ENCODE assay signal across 1 cellular context in the genomic region with DNA sequence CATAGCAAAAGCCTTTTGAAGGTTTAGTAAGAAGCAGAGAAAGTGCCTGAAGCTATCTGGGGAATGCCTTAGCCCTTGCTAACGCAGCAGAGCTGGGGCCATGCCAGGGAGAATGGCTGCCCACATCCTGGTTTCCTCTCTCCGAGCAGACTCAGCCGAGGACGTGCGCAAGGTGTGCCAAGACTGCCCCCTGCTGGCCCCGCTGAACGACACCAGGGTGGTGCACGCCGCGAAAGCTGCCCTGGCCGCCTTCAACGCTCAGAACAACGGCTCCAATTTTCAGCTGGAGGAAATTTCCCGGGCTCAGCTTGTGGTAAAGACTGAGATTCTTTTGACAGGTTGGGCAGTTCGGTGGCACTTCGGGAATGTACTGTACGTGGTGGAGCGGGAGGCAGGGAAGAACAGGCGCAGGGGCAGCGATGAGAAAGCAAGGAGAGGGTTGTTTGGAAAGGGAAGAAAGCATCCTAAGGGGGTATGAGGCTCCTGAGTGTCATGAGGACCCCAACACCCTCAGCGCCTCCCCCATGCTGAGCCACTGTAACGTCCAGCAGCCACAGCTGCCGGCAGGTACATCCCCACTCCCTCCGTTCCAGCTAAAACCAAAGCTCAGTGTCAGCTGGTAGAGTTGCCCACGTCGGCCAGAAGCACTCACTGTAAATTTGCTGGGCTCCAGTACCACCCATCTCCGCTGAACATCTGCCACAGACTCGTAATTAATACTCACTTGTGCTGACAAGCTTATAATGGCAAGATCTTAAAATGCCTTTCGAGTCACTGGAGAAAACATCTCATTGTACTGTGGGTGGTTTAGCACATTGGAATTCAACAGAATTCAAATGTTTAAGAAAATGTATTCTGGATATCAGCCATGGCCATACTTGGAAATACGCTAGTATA.
TF ChIP-seq lines count a peak whose summit lies in the region.

No MANE protein-coding gene starts in this region.

TF ChIP-seq in K562, 482 proteins besides CTCF, POLR2A, EP300 and RAD21 (continued from another document and continues in another):
- TF ChIP-seq KLF16 (IDR thresholded peaks at IDR 0.05) (no peak), STAG1 (CRISPR knock-in tag; IDR thresholded peaks at IDR 0.05; ENCODE audit: borderline replicate concordance) (peak; percentile 65; the same call in 1 of the 2 replicates), BCL6 (CRISPR knock-in tag; IDR thresholded peaks at IDR 0.05) (no peak), ZBTB1 (CRISPR knock-in tag; IDR thresholded peaks at IDR 0.05; ENCODE audit: borderline replicate concordance, low read depth) (no peak), ZNF583 (CRISPR knock-in tag; IDR thresholded peaks at IDR 0.05) (no peak), TCF3 (CRISPR knock-in tag; IDR thresholded peaks at IDR 0.05) (no peak), FOXJ2 (tag; IDR thresholded peaks at IDR 0.05) (no peak), PURB (CRISPR knock-in tag; IDR thresholded peaks at IDR 0.05; ENCODE audit: low read depth) (no peak), RCOR1 (IDR thresholded peaks at IDR 0.05; ENCODE audit: borderline replicate concordance in 1 of 2, low read depth in 2 of 2, low read length in 2 of 2) (0 out of 4 replicates have a peak, but pooled peaks of 1 of the 2 experiments have one; percentile 29), MBD2 (IDR thresholded peaks at IDR 0.05; ENCODE audit: borderline replicate concordance, low read depth) (no peak), SP2 (IDR thresholded peaks at IDR 0.05; ENCODE audit: extremely low read depth, low read depth, low read length, poor library complexity, severe bottlenecking) (no peak), EP400 (IDR thresholded peaks at IDR 0.05) (no peak), NR2F6 (CRISPR knock-in tag; IDR thresholded peaks at IDR 0.05) (no peak), MTA3 (IDR thresholded peaks at IDR 0.05; ENCODE audit: borderline replicate concordance) (no peak; the same call in 1 of the 2 replicates), SMAD1 (IDR thresholded peaks at IDR 0.05; ENCODE audit: low read depth, low read length, partially characterized antibody) (no peak), CBFA2T2 (conservative IDR thresholded peaks at IDR 0.05) (no peak), ZNF23 (CRISPR knock-in tag; IDR thresholded peaks at IDR 0.05) (no peak), ZNF644 (tag; IDR thresholded peaks at IDR 0.05; ENCODE audit: low read depth) (no peak), WHSC1 (IDR thresholded peaks at IDR 0.05; ENCODE audit: low read length) (no peak), JUN (IDR thresholded peaks at IDR 0.05; ENCODE audit: borderline replicate concordance, low read depth, low read length) (0 out of 2 replicates have a peak, but pooled peaks have one; percentile 28), JUN (CRISPR knock-in tag; IDR thresholded peaks at IDR 0.05; ENCODE audit: borderline replicate concordance) (no peak), HNRNPL (IDR thresholded peaks at IDR 0.05; ENCODE audit: low read depth, low read length) (no peak), ZNF224 (CRISPR knock-in tag; IDR thresholded peaks at IDR 0.05) (no peak), ZKSCAN8 (CRISPR knock-in tag; IDR thresholded peaks at IDR 0.05) (no peak), NCOA1 (IDR thresholded peaks at IDR 0.05; ENCODE audit: low read depth) (no peak), HDAC1 (IDR thresholded peaks at IDR 0.05) (no peak), HDAC8 (tag; IDR thresholded peaks at IDR 0.05) (no peak)
- TF ChIP-seq, protein P1, sequence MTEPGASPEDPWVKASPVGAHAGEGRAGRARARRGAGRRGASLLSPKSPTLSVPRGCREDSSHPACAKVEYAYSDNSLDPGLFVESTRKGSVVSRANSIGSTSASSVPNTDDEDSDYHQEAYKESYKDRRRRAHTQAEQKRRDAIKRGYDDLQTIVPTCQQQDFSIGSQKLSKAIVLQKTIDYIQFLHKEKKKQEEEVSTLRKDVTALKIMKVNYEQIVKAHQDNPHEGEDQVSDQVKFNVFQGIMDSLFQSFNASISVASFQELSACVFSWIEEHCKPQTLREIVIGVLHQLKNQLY (CRISPR knock-in tag; conservative IDR thresholded peaks at IDR 0.05): no peak
- TF ChIP-seq, protein P2, sequence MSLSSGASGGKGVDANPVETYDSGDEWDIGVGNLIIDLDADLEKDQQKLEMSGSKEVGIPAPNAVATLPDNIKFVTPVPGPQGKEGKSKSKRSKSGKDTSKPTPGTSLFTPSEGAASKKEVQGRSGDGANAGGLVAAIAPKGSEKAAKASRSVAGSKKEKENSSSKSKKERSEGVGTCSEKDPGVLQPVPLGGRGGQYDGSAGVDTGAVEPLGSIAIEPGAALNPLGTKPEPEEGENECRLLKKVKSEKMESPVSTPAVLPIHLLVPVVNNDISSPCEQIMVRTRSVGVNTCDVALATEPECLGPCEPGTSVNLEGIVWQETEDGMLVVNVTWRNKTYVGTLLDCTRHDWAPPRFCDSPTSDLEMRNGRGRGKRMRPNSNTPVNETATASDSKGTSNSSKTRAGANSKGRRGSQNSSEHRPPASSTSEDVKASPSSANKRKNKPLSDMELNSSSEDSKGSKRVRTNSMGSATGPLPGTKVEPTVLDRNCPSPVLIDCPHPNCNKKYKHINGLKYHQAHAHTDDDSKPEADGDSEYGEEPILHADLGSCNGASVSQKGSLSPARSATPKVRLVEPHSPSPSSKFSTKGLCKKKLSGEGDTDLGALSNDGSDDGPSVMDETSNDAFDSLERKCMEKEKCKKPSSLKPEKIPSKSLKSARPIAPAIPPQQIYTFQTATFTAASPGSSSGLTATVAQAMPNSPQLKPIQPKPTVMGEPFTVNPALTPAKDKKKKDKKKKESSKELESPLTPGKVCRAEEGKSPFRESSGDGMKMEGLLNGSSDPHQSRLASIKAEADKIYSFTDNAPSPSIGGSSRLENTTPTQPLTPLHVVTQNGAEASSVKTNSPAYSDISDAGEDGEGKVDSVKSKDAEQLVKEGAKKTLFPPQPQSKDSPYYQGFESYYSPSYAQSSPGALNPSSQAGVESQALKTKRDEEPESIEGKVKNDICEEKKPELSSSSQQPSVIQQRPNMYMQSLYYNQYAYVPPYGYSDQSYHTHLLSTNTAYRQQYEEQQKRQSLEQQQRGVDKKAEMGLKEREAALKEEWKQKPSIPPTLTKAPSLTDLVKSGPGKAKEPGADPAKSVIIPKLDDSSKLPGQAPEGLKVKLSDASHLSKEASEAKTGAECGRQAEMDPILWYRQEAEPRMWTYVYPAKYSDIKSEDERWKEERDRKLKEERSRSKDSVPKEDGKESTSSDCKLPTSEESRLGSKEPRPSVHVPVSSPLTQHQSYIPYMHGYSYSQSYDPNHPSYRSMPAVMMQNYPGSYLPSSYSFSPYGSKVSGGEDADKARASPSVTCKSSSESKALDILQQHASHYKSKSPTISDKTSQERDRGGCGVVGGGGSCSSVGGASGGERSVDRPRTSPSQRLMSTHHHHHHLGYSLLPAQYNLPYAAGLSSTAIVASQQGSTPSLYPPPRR (CRISPR knock-in tag; IDR thresholded peaks at IDR 0.05; ENCODE audit: borderline replicate concordance): no peak
- TF ChIP-seq, protein P3, sequence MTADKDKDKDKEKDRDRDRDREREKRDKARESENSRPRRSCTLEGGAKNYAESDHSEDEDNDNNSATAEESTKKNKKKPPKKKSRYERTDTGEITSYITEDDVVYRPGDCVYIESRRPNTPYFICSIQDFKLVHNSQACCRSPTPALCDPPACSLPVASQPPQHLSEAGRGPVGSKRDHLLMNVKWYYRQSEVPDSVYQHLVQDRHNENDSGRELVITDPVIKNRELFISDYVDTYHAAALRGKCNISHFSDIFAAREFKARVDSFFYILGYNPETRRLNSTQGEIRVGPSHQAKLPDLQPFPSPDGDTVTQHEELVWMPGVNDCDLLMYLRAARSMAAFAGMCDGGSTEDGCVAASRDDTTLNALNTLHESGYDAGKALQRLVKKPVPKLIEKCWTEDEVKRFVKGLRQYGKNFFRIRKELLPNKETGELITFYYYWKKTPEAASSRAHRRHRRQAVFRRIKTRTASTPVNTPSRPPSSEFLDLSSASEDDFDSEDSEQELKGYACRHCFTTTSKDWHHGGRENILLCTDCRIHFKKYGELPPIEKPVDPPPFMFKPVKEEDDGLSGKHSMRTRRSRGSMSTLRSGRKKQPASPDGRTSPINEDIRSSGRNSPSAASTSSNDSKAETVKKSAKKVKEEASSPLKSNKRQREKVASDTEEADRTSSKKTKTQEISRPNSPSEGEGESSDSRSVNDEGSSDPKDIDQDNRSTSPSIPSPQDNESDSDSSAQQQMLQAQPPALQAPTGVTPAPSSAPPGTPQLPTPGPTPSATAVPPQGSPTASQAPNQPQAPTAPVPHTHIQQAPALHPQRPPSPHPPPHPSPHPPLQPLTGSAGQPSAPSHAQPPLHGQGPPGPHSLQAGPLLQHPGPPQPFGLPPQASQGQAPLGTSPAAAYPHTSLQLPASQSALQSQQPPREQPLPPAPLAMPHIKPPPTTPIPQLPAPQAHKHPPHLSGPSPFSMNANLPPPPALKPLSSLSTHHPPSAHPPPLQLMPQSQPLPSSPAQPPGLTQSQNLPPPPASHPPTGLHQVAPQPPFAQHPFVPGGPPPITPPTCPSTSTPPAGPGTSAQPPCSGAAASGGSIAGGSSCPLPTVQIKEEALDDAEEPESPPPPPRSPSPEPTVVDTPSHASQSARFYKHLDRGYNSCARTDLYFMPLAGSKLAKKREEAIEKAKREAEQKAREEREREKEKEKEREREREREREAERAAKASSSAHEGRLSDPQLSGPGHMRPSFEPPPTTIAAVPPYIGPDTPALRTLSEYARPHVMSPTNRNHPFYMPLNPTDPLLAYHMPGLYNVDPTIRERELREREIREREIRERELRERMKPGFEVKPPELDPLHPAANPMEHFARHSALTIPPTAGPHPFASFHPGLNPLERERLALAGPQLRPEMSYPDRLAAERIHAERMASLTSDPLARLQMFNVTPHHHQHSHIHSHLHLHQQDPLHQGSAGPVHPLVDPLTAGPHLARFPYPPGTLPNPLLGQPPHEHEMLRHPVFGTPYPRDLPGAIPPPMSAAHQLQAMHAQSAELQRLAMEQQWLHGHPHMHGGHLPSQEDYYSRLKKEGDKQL (CRISPR knock-in tag; IDR thresholded peaks at IDR 0.05; ENCODE audit: borderline replicate concordance): no peak
- TF ChIP-seq, protein P4, sequence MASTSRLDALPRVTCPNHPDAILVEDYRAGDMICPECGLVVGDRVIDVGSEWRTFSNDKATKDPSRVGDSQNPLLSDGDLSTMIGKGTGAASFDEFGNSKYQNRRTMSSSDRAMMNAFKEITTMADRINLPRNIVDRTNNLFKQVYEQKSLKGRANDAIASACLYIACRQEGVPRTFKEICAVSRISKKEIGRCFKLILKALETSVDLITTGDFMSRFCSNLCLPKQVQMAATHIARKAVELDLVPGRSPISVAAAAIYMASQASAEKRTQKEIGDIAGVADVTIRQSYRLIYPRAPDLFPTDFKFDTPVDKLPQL (IDR thresholded peaks at IDR 0.05; ENCODE audit: extremely low read depth, insufficient read length): no peak
- TF ChIP-seq, protein P5, sequence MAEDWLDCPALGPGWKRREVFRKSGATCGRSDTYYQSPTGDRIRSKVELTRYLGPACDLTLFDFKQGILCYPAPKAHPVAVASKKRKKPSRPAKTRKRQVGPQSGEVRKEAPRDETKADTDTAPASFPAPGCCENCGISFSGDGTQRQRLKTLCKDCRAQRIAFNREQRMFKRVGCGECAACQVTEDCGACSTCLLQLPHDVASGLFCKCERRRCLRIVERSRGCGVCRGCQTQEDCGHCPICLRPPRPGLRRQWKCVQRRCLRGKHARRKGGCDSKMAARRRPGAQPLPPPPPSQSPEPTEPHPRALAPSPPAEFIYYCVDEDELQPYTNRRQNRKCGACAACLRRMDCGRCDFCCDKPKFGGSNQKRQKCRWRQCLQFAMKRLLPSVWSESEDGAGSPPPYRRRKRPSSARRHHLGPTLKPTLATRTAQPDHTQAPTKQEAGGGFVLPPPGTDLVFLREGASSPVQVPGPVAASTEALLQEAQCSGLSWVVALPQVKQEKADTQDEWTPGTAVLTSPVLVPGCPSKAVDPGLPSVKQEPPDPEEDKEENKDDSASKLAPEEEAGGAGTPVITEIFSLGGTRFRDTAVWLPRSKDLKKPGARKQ (CRISPR knock-in tag; IDR thresholded peaks at IDR 0.05): no peak
- TF ChIP-seq, protein P6, sequence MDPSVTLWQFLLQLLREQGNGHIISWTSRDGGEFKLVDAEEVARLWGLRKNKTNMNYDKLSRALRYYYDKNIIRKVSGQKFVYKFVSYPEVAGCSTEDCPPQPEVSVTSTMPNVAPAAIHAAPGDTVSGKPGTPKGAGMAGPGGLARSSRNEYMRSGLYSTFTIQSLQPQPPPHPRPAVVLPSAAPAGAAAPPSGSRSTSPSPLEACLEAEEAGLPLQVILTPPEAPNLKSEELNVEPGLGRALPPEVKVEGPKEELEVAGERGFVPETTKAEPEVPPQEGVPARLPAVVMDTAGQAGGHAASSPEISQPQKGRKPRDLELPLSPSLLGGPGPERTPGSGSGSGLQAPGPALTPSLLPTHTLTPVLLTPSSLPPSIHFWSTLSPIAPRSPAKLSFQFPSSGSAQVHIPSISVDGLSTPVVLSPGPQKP (CRISPR knock-in tag; IDR thresholded peaks at IDR 0.05): no peak
- TF ChIP-seq, protein P7, sequence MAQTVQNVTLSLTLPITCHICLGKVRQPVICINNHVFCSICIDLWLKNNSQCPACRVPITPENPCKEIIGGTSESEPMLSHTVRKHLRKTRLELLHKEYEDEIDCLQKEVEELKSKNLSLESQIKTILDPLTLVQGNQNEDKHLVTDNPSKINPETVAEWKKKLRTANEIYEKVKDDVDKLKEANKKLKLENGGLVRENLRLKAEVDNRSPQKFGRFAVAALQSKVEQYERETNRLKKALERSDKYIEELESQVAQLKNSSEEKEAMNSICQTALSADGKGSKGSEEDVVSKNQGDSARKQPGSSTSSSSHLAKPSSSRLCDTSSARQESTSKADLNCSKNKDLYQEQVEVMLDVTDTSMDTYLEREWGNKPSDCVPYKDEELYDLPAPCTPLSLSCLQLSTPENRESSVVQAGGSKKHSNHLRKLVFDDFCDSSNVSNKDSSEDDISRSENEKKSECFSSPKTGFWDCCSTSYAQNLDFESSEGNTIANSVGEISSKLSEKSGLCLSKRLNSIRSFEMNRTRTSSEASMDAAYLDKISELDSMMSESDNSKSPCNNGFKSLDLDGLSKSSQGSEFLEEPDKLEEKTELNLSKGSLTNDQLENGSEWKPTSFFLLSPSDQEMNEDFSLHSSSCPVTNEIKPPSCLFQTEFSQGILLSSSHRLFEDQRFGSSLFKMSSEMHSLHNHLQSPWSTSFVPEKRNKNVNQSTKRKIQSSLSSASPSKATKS (CRISPR knock-in tag; IDR thresholded peaks at IDR 0.05): no peak
- TF ChIP-seq, protein P8, sequence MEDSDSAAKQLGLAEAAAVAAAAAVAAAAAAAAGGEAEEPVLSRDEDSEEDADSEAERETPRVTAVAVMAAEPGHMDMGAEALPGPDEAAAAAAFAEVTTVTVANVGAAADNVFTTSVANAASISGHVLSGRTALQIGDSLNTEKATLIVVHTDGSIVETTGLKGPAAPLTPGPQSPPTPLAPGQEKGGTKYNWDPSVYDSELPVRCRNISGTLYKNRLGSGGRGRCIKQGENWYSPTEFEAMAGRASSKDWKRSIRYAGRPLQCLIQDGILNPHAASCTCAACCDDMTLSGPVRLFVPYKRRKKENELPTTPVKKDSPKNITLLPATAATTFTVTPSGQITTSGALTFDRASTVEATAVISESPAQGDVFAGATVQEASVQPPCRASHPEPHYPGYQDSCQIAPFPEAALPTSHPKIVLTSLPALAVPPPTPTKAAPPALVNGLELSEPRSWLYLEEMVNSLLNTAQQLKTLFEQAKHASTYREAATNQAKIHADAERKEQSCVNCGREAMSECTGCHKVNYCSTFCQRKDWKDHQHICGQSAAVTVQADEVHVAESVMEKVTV (CRISPR knock-in tag; IDR thresholded peaks at IDR 0.05): peak; percentile 64
- TF ChIP-seq, protein P9, sequence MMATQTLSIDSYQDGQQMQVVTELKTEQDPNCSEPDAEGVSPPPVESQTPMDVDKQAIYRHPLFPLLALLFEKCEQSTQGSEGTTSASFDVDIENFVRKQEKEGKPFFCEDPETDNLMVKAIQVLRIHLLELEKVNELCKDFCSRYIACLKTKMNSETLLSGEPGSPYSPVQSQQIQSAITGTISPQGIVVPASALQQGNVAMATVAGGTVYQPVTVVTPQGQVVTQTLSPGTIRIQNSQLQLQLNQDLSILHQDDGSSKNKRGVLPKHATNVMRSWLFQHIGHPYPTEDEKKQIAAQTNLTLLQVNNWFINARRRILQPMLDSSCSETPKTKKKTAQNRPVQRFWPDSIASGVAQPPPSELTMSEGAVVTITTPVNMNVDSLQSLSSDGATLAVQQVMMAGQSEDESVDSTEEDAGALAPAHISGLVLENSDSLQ (IDR thresholded peaks at IDR 0.05): no peak
